21 cellular contexts compared by ENCODE assay signal in genomic region chr5:50463047-50463446, GRCh38. TPM values are rescaled to one million over a fixed set of nuclear protein-coding genes. Genes with fewer than 3 reads are reported as not detected.
"Had no signal": no experiment of that assay in that cellular context is flagged by ENCODE, and none has a peak within 500 bp of the region (broad histone marks: within the 10 kb centered on the region; RNA-seq: fewer than 3 reads in every experiment).

No MANE protein-coding gene starts in this region.

- H3K27me3 ChIP-seq: hepatocyte, right atrium auricular region, stomach had no signal

- H3K4me1 ChIP-seq: right atrium auricular region, stomach had no signal

- DNase-seq: effector CD4-positive, alpha-beta T cell; foreskin melanocyte; head of caudate nucleus; kidney; left cardiac atrium; mammary epithelial cell; naive thymus-derived CD4-positive, alpha-beta T cell; nephron progenitor cell; posterior cingulate gyrus; small intestine; stimulated activated CD4-positive, alpha-beta T cell treated with anti-CD3 and anti-CD28 coated beads, Interleukin-12 subunit alpha, Interleukin-12 subunit beta, amount 100 ng/mL, for 4 hours; stimulated activated naive CD4-positive, alpha-beta T cell; stomach; substantia nigra; trophoblast cell had no signal

- H3K4me3 ChIP-seq: coronary artery, hepatocyte, right atrium auricular region, stomach, thoracic aorta had no signal

- H3K4me2 ChIP-seq: hepatocyte had no signal

- H3K9me3 ChIP-seq: thoracic aorta had no signal

- H3K79me2 ChIP-seq: hepatocyte had no signal

- H2AFZ ChIP-seq: hepatocyte had no signal

- H3K36me3 ChIP-seq: right atrium auricular region, stomach, thoracic aorta had no signal

- FAIRE-seq: kidney, small intestine, urothelium cell line had no signal

- ATAC-seq: naive thymus-derived CD4-positive, alpha-beta T cell had no signal

- H3K27ac ChIP-seq: coronary artery, hepatocyte, right atrium auricular region, stomach, thoracic aorta had no signal

RNA-seq across cellular contexts. Expression of gene EMB, which starts 22.0 kb away (rescaled TPM):
- total RNA-seq: pulmonary artery endothelial cell had no signal
